In the genomic region with DNA sequence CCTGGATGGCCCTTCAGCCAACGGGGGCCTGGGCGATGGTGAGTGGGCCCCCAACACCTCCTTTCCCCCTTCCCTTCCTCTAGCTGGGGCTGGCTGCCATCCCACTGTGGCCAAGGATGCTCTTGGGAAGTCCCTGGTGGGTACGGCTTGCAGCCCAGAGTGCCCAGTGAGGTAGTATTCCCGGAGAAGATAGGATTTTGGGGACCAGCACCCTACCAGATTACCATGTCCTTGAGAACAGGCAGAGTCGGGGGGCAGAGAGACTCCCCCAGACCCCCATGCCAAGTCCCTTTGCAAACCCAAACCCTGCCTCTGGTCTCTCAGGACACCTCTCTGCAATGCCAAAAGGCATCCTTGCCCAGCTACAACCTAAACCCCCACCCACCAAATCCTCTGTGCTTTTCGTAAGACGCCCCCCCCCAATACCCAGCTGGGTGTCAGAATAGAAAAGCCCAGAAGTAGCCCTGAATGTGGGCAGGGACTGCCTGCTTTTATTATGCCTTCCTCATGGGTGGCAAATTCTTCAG, we compare ENCODE assay signal across 10 cellular contexts. TPM values are rescaled to one million over a fixed set of nuclear protein-coding genes. Genes with fewer than 3 reads are reported as not detected.
DNase-seq lines count a peak whose midpoint lies in the region; ATAC-seq and TF ChIP-seq lines count a peak whose summit lies in the region.
"Had no signal": no experiment of that assay in that cellular context is flagged by ENCODE, and none has a peak within 500 bp of the region (broad histone marks: within the 10 kb centered on the region; RNA-seq: fewer than 3 reads in every experiment).

No MANE protein-coding gene starts in this region.

- H3K4me1 Mint-ChIP-seq in Calu3 (ENCODE audit: low read depth, unreplicated experiment): peaks cover 24% of the 10 kb centered on the region
- H3K4me1 Mint-ChIP-seq: CD4-positive, alpha-beta memory T cell had no signal

- DNase-seq in Calu3: no peak
- DNase-seq in globus pallidus (ENCODE audit: low spot score): peak; percentile 52
- DNase-seq in putamen (ENCODE audit: low spot score): peak; percentile 46
- DNase-seq in islet precursor cell: no peak
- no peak for DNase-seq in inferior parietal cortex (ENCODE audit: extremely low spot score)
- DNase-seq in SK-N-DZ (ENCODE audit: low spot score): no peak
- DNase-seq: CD4-positive, alpha-beta memory T cell; stimulated activated naive CD4-positive, alpha-beta T cell treated with Interleukin-2 at 50 U/mL for 16 hours had no signal

- TF ChIP-seq CTCF in Calu3 (IDR thresholded peaks at IDR 0.05; ENCODE audit: unreplicated experiment): no peak

- peak overlapping the region; percentile 9 for H3K27ac ChIP-seq in adipose tissue (ENCODE audit: low read depth, low read length)

- peak overlapping the region; percentile 90 for H3K27ac Mint-ChIP-seq in Calu3 (ENCODE audit: unreplicated experiment)
- H3K27ac Mint-ChIP-seq: CD4-positive, alpha-beta memory T cell had no signal

- intact Hi-C loops in Calu3 (cut with micrococcal nuclease; ENCODE audit: unreplicated experiment): no loop called here

- peak overlapping the region; percentile 61 for H3K4me3 Mint-ChIP-seq in Calu3 (ENCODE audit: low read depth, unreplicated experiment)
- H3K4me3 Mint-ChIP-seq: CD4-positive, alpha-beta memory T cell had no signal

- ATAC-seq in HG03342 (IDR thresholded peaks at IDR 0.05; ENCODE audit: unreplicated experiment): no peak

- peaks cover 8% of the 10 kb centered on the region for H3K36me3 Mint-ChIP-seq in Calu3 (ENCODE audit: insufficient read depth, unreplicated experiment)
- H3K36me3 Mint-ChIP-seq: CD4-positive, alpha-beta memory T cell had no signal

- peaks cover 31% of the 10 kb centered on the region for H3K27me3 Mint-ChIP-seq in Calu3 (ENCODE audit: unreplicated experiment)

- 9 to 16% (median 11%) methylated on average over 6 to 7 of the region's 7 CpGs for WGBS in adipose tissue, 3 donors

- BruUV-seq in Calu3 (replicated peaks; lab: Mats Ljungman, UMichigan): no TSS peak

- CTCF ChIA-PET in Calu3 (lab: Charles Lee): interaction anchor here (0.6 to 1.8 kb wide), 6 partner anchors 9 to 128 kb away, joined by 3 to 19 read pairs (median 4); no protein-coding TSS in a partner anchor

- H3K9me3 Mint-ChIP-seq in Calu3 (ENCODE audit: low read depth, unreplicated experiment): no peaks in the 10 kb centered on the region

RNA-seq across cellular contexts. Expression of gene HIF3A, which starts 1.7 kb away (rescaled TPM):
- 0.68 and 1.7 TPM in 2 replicates for total RNA-seq in Calu3 (2022)
- polyA plus RNA-seq in adipose tissue: 10 to 100 TPM in 2 of 3 donors, 1 to 10 TPM in 1; 9.5 to 99.1 (median 25.0) TPM
- polyA plus RNA-seq in SK-N-DZ (2014; cell fraction: cytosol; rRNA removed): not detected in 2 replicates
- polyA plus RNA-seq in SK-N-DZ (2014; cell fraction: nucleus; rRNA removed): not detected in 2 replicates
- total RNA-seq: CD4-positive, alpha-beta memory T cell had no signal
- polyA plus RNA-seq: CD4-positive, alpha-beta memory T cell had no signal

RNA-seq across cellular contexts. Expression of gene PPP5C, which starts 48.3 kb away (rescaled TPM):
- total RNA-seq in Calu3 (2022): 124 and 128 TPM in 2 replicates
- polyA plus RNA-seq in adipose tissue: 10 to 100 TPM; 22.2 to 38.3 (median 28.1) TPM
- 51.4 and 51.5 TPM in 2 replicates for polyA plus RNA-seq in SK-N-DZ (2014; cell fraction: cytosol; rRNA removed)
- polyA plus RNA-seq in SK-N-DZ (2014; cell fraction: nucleus; rRNA removed): 63.1 and 93.9 TPM in 2 replicates

Comparison
In these comparisons a context has a peak if more than half of its experiments do, and no peak if none do; other contexts are left out.
1. DNase-seq: peak in globus pallidus (single experiment) and putamen (single experiment); none in Calu3 (single experiment), islet precursor cell (single experiment), inferior parietal cortex (single experiment) and SK-N-DZ (single experiment).